In genomic region chr10:79127151-79127961, GRCh38 we compare ENCODE assay signal across 1 cellular context.
TF ChIP-seq lines count a peak whose summit lies in the region.

No MANE protein-coding gene starts in this region.

TF ChIP-seq in HepG2, 621 proteins besides CTCF, POLR2A, EP300 and RAD21 (continued from another document and continues in another):
- TF ChIP-seq ZNF281 (CRISPR knock-in tag; IDR thresholded peaks at IDR 0.05; ENCODE audit: borderline replicate concordance) (no peak), CBX2 (IDR thresholded peaks at IDR 0.05; ENCODE audit: low read depth, low read length) (no peak), CBX2 (CRISPR knock-in tag; IDR thresholded peaks at IDR 0.05; ENCODE audit: low read depth) (no peak), SETDB1 (CRISPR knock-in tag; IDR thresholded peaks at IDR 0.05; ENCODE audit: borderline replicate concordance) (no peak), SYNCRIP (IDR thresholded peaks at IDR 0.05; ENCODE audit: insufficient read depth, low read depth, low read length) (no peak), ZBTB2 (CRISPR knock-in tag; IDR thresholded peaks at IDR 0.05; ENCODE audit: low read depth) (no peak), SUZ12 (IDR thresholded peaks at IDR 0.05; ENCODE audit: low read depth, low read length) (no peak), FIP1L1 (IDR thresholded peaks at IDR 0.05; ENCODE audit: borderline replicate concordance, insufficient read depth, low read depth, low read length) (no peak), ZFAT (CRISPR knock-in tag; conservative IDR thresholded peaks at IDR 0.05) (no peak), GATA4 (IDR thresholded peaks at IDR 0.05; ENCODE audit: borderline replicate concordance, low read depth) (no peak), ZNF580 (CRISPR knock-in tag; IDR thresholded peaks at IDR 0.05; ENCODE audit: borderline replicate concordance, low read depth) (no peak), SNAPC2 (CRISPR knock-in tag; IDR thresholded peaks at IDR 0.05) (no peak), GLMP (CRISPR knock-in tag; IDR thresholded peaks at IDR 0.05; ENCODE audit: borderline replicate concordance) (no peak), CCDC6 (CRISPR knock-in tag; IDR thresholded peaks at IDR 0.05) (0 out of 2 replicates have a peak, but pooled peaks have one; percentile 51), AHDC1 (CRISPR knock-in tag; IDR thresholded peaks at IDR 0.05; ENCODE audit: borderline replicate concordance) (peak; percentile 17; the same call in 1 of the 2 replicates), HNRNPL (IDR thresholded peaks at IDR 0.05; ENCODE audit: low read depth, low read length) (peak; percentile 97), ZBTB25 (CRISPR knock-in tag; IDR thresholded peaks at IDR 0.05) (no peak), ZNF3 (CRISPR knock-in tag; IDR thresholded peaks at IDR 0.05) (no peak), RARG (CRISPR knock-in tag; IDR thresholded peaks at IDR 0.05; ENCODE audit: low read depth) (no peak), TEF (CRISPR knock-in tag; IDR thresholded peaks at IDR 0.05) (no peak), PITX1 (CRISPR knock-in tag; IDR thresholded peaks at IDR 0.05) (0 out of 2 replicates have a peak, but pooled peaks have one; percentile 31), ZNF724P (CRISPR knock-in tag; IDR thresholded peaks at IDR 0.05; ENCODE audit: borderline replicate concordance) (0 out of 2 replicates have a peak, but pooled peaks have one; percentile 24), SMAD1 (CRISPR knock-in tag; IDR thresholded peaks at IDR 0.05; ENCODE audit: borderline replicate concordance, low read depth) (no peak), ZNF562 (CRISPR knock-in tag; IDR thresholded peaks at IDR 0.05; ENCODE audit: borderline replicate concordance) (no peak), FOXP4 (CRISPR knock-in tag; IDR thresholded peaks at IDR 0.05) (peak; percentile 48; the same call in 1 of the 2 replicates), PPARG (CRISPR knock-in tag; conservative IDR thresholded peaks at IDR 0.05) (peak; percentile 17; the same call in 1 of the 2 replicates), KDM5B (CRISPR knock-in tag; IDR thresholded peaks at IDR 0.05; ENCODE audit: borderline replicate concordance) (no peak), FOXO4 (CRISPR knock-in tag; conservative IDR thresholded peaks at IDR 0.05) (no peak), ZNF670 (CRISPR knock-in tag; IDR thresholded peaks at IDR 0.05; ENCODE audit: borderline replicate concordance) (0 out of 2 replicates have a peak, but pooled peaks have one; percentile 55), TERF1 (CRISPR knock-in tag; IDR thresholded peaks at IDR 0.05) (no peak), SRF (IDR thresholded peaks at IDR 0.05; ENCODE audit: low read depth, low read length) (no peak), ZNF629 (CRISPR knock-in tag; conservative IDR thresholded peaks at IDR 0.05) (peak; percentile 72), PTBP1 (IDR thresholded peaks at IDR 0.05; ENCODE audit: low read depth, low read length, poor library complexity, severe bottlenecking) (no peak), CEBPG (CRISPR knock-in tag; IDR thresholded peaks at IDR 0.05) (peak; percentile 99), ZNF343 (CRISPR knock-in tag; IDR thresholded peaks at IDR 0.05) (peak; percentile 59; the same call in 1 of the 2 replicates), HBP1 (CRISPR knock-in tag; IDR thresholded peaks at IDR 0.05; ENCODE audit: low read depth) (peak; percentile 30; the same call in 1 of the 2 replicates), ZNF24 (IDR thresholded peaks at IDR 0.05) (no peak), KLF16 (CRISPR knock-in tag; IDR thresholded peaks at IDR 0.05) (0 out of 4 replicates have a peak, but pooled peaks of 1 of the 2 experiments have one; percentile 46), KLF11 (CRISPR knock-in tag; IDR thresholded peaks at IDR 0.05) (no peak)
